In the genomic region with DNA sequence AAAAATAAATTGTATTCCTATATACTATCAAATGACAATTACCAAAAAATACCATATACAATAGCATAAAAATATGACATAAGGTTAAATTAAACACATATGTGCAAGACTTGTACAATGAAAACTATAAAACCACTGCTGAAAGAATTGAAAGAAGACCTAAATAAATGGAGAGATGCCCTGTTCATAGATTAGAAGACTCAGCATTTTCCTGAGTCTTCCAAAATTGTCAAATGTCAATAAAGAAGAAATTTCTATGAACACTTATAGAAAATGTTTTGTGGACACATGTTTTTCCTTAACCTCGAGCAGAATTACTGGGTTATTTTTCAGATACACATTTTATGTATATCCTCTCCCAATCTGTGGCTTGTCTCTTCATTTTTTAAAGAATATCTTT, we compare ENCODE assay signal across 26 cellular contexts.
"Had no signal": no experiment of that assay in that cellular context is flagged by ENCODE, and none has a peak within 500 bp of the region (broad histone marks: within the 10 kb centered on the region; RNA-seq: fewer than 3 reads in every experiment).

No MANE protein-coding gene starts in this region.

- DNase-seq: colonic mucosa; cortex of kidney; effector CD8-positive, alpha-beta T cell; effector memory CD8-positive, alpha-beta T cell; endodermal cell; erythroblast; esophagus squamous epithelium; foreskin fibroblast; foreskin melanocyte; gastrocnemius medialis; glutamatergic neuron; head of caudate nucleus; heart right ventricle; hippocampal formation; left cardiac atrium; left lung; left ventricle myocardium superior; lower lobe of right lung; mesenchymal stem cell; mucosa of descending colon; naive B cell had no signal

- H3K36me3 ChIP-seq: colonic mucosa, esophagus squamous epithelium, gastrocnemius medialis, heart right ventricle, left lung, lower lobe of right lung had no signal

- H3K4me3 ChIP-seq: colonic mucosa, esophagus squamous epithelium, gastrocnemius medialis, heart right ventricle, left lung, lower lobe of right lung, mucosa of descending colon had no signal

- H3K4me1 ChIP-seq: colonic mucosa, esophagus squamous epithelium, gastrocnemius medialis, heart right ventricle, left lung, lower lobe of right lung had no signal

- FAIRE-seq: endometrium, islet of Langerhans, keratinocyte had no signal

- H3K27ac ChIP-seq: colonic mucosa, epithelial cell of prostate, esophagus squamous epithelium, gastrocnemius medialis, heart right ventricle, left lung, lower lobe of right lung had no signal

- H3K27me3 ChIP-seq: colonic mucosa, esophagus squamous epithelium, gastrocnemius medialis, heart right ventricle, left lung had no signal

- ATAC-seq: effector memory CD8-positive, alpha-beta T cell; esophagus mucosa; gastrocnemius medialis; heart right ventricle; left cardiac atrium; left lung; left ventricle myocardium superior; lower lobe of right lung; mucosa of descending colon had no signal

- H3K9me3 ChIP-seq: colonic mucosa, esophagus squamous epithelium, gastrocnemius medialis, left lung, lower lobe of right lung, mucosa of descending colon had no signal
